In the genomic region with DNA sequence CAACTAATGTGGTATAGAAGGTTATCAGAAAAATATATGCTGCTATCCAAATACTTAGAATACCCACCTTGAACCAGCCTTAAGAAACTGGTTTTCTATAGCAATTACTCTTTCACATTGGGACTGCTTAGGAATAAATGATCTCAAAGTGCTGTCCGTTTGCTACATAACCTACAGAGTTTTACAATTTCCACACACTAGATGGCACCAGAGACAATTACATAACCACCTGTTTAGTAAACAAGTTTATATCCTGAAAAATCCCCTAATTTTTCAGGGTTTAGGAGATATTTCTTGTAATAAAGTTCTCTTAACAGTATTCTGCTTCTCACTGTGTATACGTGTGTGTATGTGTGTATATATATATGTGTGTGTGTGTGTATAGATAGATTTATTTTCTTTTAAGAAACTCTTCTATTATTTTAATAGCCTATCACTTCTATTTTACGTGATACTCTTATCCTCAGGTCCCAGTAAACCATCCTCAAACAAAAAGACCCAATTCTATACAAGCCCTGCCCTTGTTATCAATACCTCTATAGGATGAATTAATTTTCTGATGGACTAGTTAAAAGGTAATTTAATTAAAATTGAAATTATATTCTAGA, we compare ENCODE assay signal across 1 cellular context.
TF ChIP-seq lines count a peak whose summit lies in the region.

No MANE protein-coding gene starts in this region.

TF ChIP-seq in WTC11, 78 proteins besides CTCF, POLR2A, EP300 and RAD21 (continued from another document):
- TF ChIP-seq, protein P1, sequence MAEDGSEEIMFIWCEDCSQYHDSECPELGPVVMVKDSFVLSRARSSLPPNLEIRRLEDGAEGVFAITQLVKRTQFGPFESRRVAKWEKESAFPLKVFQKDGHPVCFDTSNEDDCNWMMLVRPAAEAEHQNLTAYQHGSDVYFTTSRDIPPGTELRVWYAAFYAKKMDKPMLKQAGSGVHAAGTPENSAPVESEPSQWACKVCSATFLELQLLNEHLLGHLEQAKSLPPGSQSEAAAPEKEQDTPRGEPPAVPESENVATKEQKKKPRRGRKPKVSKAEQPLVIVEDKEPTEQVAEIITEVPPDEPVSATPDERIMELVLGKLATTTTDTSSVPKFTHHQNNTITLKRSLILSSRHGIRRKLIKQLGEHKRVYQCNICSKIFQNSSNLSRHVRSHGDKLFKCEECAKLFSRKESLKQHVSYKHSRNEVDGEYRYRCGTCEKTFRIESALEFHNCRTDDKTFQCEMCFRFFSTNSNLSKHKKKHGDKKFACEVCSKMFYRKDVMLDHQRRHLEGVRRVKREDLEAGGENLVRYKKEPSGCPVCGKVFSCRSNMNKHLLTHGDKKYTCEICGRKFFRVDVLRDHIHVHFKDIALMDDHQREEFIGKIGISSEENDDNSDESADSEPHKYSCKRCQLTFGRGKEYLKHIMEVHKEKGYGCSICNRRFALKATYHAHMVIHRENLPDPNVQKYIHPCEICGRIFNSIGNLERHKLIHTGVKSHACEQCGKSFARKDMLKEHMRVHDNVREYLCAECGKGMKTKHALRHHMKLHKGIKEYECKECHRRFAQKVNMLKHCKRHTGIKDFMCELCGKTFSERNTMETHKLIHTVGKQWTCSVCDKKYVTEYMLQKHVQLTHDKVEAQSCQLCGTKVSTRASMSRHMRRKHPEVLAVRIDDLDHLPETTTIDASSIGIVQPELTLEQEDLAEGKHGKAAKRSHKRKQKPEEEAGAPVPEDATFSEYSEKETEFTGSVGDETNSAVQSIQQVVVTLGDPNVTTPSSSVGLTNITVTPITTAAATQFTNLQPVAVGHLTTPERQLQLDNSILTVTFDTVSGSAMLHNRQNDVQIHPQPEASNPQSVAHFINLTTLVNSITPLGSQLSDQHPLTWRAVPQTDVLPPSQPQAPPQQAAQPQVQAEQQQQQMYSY (CRISPR knock-in tag; IDR thresholded peaks at IDR 0.05), result no peak
- TF ChIP-seq, protein P2, sequence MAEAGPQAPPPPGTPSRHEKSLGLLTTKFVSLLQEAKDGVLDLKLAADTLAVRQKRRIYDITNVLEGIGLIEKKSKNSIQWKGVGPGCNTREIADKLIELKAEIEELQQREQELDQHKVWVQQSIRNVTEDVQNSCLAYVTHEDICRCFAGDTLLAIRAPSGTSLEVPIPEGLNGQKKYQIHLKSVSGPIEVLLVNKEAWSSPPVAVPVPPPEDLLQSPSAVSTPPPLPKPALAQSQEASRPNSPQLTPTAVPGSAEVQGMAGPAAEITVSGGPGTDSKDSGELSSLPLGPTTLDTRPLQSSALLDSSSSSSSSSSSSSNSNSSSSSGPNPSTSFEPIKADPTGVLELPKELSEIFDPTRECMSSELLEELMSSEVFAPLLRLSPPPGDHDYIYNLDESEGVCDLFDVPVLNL (CRISPR knock-in tag; IDR thresholded peaks at IDR 0.05; ENCODE audit: borderline replicate concordance, low read depth), result no peak
- TF ChIP-seq ATF1 (CRISPR knock-in tag; IDR thresholded peaks at IDR 0.05), result no peak
TF ChIP-seq in WTC11: peak in this region for 0.
